ENCODE assay signal across 9 cellular contexts in genomic region chrX:54178100-54178940, GRCh38. TPM values are rescaled to one million over a fixed set of nuclear protein-coding genes. Genes with fewer than 3 reads are reported as not detected.
DNase-seq lines count a peak whose midpoint lies in the region; ATAC-seq and TF ChIP-seq lines count a peak whose summit lies in the region.
"Had no signal": no experiment of that assay in that cellular context is flagged by ENCODE, and none has a peak within 500 bp of the region (broad histone marks: within the 10 kb centered on the region; RNA-seq: fewer than 3 reads in every experiment).

No MANE protein-coding gene starts in this region.

- peaks cover 36 to 44% of the 10 kb centered on the region in 2 donors for H3K36me3 Mint-ChIP-seq in activated naive CD4-positive, alpha-beta T cell treated with anti-CD3 and anti-CD28 coated beads, Interleukin-2, amount 50 U/mL, for 72 hours

- no peak for TF ChIP-seq EP300 in tibial nerve (IDR thresholded peaks at IDR 0.05)

- no peaks in the 10 kb centered on the region for H3K9me3 ChIP-seq in tibial nerve
- H3K9me3 ChIP-seq: gastroesophageal sphincter had no signal

- peak; percentile 40 for ATAC-seq in HG02870 (IDR thresholded peaks at IDR 0.05; ENCODE audit: unreplicated experiment)
- ATAC-seq in activated naive CD4-positive, alpha-beta T cell treated with anti-CD3 and anti-CD28 coated beads, Interleukin-2, amount 50 U/mL, for 72 hours, result peak; percentile 33 to 70
- ATAC-seq in HG03139 (IDR thresholded peaks at IDR 0.05; ENCODE audit: unreplicated experiment), result no peak
- ATAC-seq: gastroesophageal sphincter had no signal

- H3K27me3 ChIP-seq in H7 (ENCODE audit: control insufficient read depth, insufficient read depth, low read length) (no peaks in the 10 kb centered on the region), tibial nerve (peaks cover 0 to 6% of the 10 kb centered on the region in 2 donors)
- H3K27me3 ChIP-seq: gastroesophageal sphincter had no signal

- peak overlapping the region in 1 of 4 donors; percentile 15 for H3K27ac ChIP-seq in tibial nerve
- H3K27ac ChIP-seq: gastroesophageal sphincter had no signal

- H3K36me3 ChIP-seq in H7 (replicated peaks; ENCODE audit: control insufficient read depth, insufficient read depth, low read length), result no peaks in the 10 kb centered on the region; the same call in 1 of the 2 replicates
- H3K36me3 ChIP-seq in tibial nerve, result no peaks in the 10 kb centered on the region

- in situ Hi-C loops in Caki2 (cut with HindIII; ENCODE audit: low pct_unique_long_range_greater_than_20kb, low sequenced_read_pairs), result no loop called here

- WGBS in tibial nerve, 2 donors, result 38 to 40% methylated on average over 5 of the region's 5 CpGs

- peaks cover 0 to 5% of the 10 kb centered on the region in 2 donors for H3K9me3 Mint-ChIP-seq in activated naive CD4-positive, alpha-beta T cell treated with anti-CD3 and anti-CD28 coated beads, Interleukin-2, amount 50 U/mL, for 72 hours

- peaks cover 0 to 41% (median 8%) of the 10 kb centered on the region in 4 donors for H3K4me1 ChIP-seq in tibial nerve

- H3K27ac Mint-ChIP-seq in activated naive CD4-positive, alpha-beta T cell treated with anti-CD3 and anti-CD28 coated beads, Interleukin-2, amount 50 U/mL, for 72 hours, result peak overlapping the region; percentile 24 to 71

- TF ChIP-seq POLR2A in tibial nerve (IDR thresholded peaks at IDR 0.05), result no peak

- no peak overlapping the region for H3K4me3 ChIP-seq in H7 (ENCODE audit: insufficient read depth, low read depth, low read length)
- H3K4me3 ChIP-seq in tibial nerve, result no peak overlapping the region
- H3K4me3 ChIP-seq: gastroesophageal sphincter had no signal

- DNase-seq in Caki2 (ENCODE audit: low read depth), result peak; percentile 28
- DNase-seq in activated naive CD4-positive, alpha-beta T cell treated with anti-CD3 and anti-CD28 coated beads, Interleukin-2, amount 50 U/mL, for 72 hours (ENCODE audit: low spot score in 2 of 2), result no peak
- DNase-seq in kidney tubule cell (ENCODE audit: low spot score), result peak; percentile 51
- no peak for DNase-seq in H7
- DNase-seq in tibial nerve (ENCODE audit: low spot score in 2 of 2), result no peak
- no peak for DNase-seq in NCI-H1417 (lab: John Stamatoyannopoulos, UW)

- no peak for TF ChIP-seq CTCF in tibial nerve (IDR thresholded peaks at IDR 0.05)

RNA-seq across cellular contexts. Expression of gene FAM120C, which starts 4.7 kb away (rescaled TPM):
- total RNA-seq in Caki2 (2014; rRNA removed; shearing (Covaris generic); ENCODE audit: low replicate concordance), result 1.9 and 2.8 TPM in 2 replicates
- 10 to 100 TPM in 1 of 2 donors, 1 to 10 TPM in 1; 4.7 to 10.4 TPM for total RNA-seq in activated naive CD4-positive, alpha-beta T cell treated with anti-CD3 and anti-CD28 coated beads, Interleukin-2, amount 50 U/mL, for 72 hours
- total RNA-seq in H7 (2014; rRNA removed; shearing (Covaris generic)), result 9.6 and 12.4 TPM in 2 replicates
- 10 to 100 TPM; 12.3 to 21.6 (median 17.4) TPM for total RNA-seq in tibial nerve

Comparison
In these comparisons a context has a peak if more than half of its experiments do, and no peak if none do; other contexts are left out.
1. DNase-seq: peak in Caki2 (single experiment) and kidney tubule cell (single experiment); none in activated naive CD4-positive, alpha-beta T cell treated with anti-CD3 and anti-CD28 coated beads, Interleukin-2, amount 50 U/mL, for 72 hours (0 of 2), H7 (single experiment), tibial nerve (0 of 2) and NCI-H1417 (0 of 3).